1 cellular context compared by ENCODE assay signal in genomic region chr17:78727057-78727456, GRCh38.
TF ChIP-seq lines count a peak whose summit lies in the region.

No MANE protein-coding gene starts in this region.

TF ChIP-seq in WTC11, 78 proteins besides CTCF, POLR2A, EP300 and RAD21 (continued from another document):
- TF ChIP-seq ZNF532 (CRISPR knock-in tag; IDR thresholded peaks at IDR 0.05; ENCODE audit: borderline replicate concordance), result no peak
- TF ChIP-seq STAT6 (CRISPR knock-in tag; conservative IDR thresholded peaks at IDR 0.05; ENCODE audit: low read depth), result no peak
- TF ChIP-seq GRHL2 (CRISPR knock-in tag; IDR thresholded peaks at IDR 0.05; ENCODE audit: insufficient replicate concordance, severe bottlenecking), result no peak
- no peak for TF ChIP-seq ESRRA (CRISPR knock-in tag; IDR thresholded peaks at IDR 0.05; ENCODE audit: borderline replicate concordance)
- TF ChIP-seq, protein P1, sequence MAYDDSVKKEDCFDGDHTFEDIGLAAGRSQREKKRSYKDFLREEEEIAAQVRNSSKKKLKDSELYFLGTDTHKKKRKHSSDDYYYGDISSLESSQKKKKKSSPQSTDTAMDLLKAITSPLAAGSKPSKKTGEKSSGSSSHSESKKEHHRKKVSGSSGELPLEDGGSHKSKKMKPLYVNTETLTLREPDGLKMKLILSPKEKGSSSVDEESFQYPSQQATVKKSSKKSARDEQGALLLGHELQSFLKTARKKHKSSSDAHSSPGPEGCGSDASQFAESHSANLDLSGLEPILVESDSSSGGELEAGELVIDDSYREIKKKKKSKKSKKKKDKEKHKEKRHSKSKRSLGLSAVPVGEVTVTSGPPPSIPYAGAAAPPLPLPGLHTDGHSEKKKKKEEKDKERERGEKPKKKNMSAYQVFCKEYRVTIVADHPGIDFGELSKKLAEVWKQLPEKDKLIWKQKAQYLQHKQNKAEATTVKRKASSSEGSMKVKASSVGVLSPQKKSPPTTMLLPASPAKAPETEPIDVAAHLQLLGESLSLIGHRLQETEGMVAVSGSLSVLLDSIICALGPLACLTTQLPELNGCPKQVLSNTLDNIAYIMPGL (CRISPR knock-in tag; IDR thresholded peaks at IDR 0.05), result no peak
- TF ChIP-seq, protein P2, sequence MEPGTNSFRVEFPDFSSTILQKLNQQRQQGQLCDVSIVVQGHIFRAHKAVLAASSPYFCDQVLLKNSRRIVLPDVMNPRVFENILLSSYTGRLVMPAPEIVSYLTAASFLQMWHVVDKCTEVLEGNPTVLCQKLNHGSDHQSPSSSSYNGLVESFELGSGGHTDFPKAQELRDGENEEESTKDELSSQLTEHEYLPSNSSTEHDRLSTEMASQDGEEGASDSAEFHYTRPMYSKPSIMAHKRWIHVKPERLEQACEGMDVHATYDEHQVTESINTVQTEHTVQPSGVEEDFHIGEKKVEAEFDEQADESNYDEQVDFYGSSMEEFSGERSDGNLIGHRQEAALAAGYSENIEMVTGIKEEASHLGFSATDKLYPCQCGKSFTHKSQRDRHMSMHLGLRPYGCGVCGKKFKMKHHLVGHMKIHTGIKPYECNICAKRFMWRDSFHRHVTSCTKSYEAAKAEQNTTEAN (CRISPR knock-in tag; IDR thresholded peaks at IDR 0.05), result no peak
- TF ChIP-seq JUN (CRISPR knock-in tag; IDR thresholded peaks at IDR 0.05), result no peak
- TF ChIP-seq E2F1 (CRISPR knock-in tag; IDR thresholded peaks at IDR 0.05), result no peak
- no peak for TF ChIP-seq EMX1 (CRISPR knock-in tag; IDR thresholded peaks at IDR 0.05)
